Comparison of ENCODE assay signal across 25 cellular contexts in genomic region chr3:53329933-53330332, GRCh38. TPM values are rescaled to one million over a fixed set of nuclear protein-coding genes. Genes with fewer than 3 reads are reported as not detected.
DNase-seq lines count a peak whose midpoint lies in the region; FAIRE-seq and TF ChIP-seq lines count a peak whose summit lies in the region.
"Had no signal": no experiment of that assay in that cellular context is flagged by ENCODE, and none has a peak within 500 bp of the region (broad histone marks: within the 10 kb centered on the region; RNA-seq: fewer than 3 reads in every experiment).

No MANE protein-coding gene starts in this region.

- no peak for TF ChIP-seq CTCF in RWPE1 (conservative IDR thresholded peaks at IDR 0.05; ENCODE audit: low read depth)

- no peak overlapping the region for H3K4me3 Mint-ChIP-seq in activated naive CD8-positive, alpha-beta T cell
- no peak overlapping the region for H3K4me3 Mint-ChIP-seq in activated naive CD8-positive, alpha-beta T cell treated with anti-CD3 and anti-CD28 coated beads for 36 hours
- H3K4me3 Mint-ChIP-seq: CD4-positive, alpha-beta T cell had no signal

- POLR2A ChIA-PET in HEK293T (lab: Yijun Ruan, JAX) (no interaction called here), RWPE1 (lab: Yijun Ruan, JAX; ENCODE audit: low non-redundant PET) (no interaction called here)

- H3K9me3 Mint-ChIP-seq in activated naive CD8-positive, alpha-beta T cell (ENCODE audit: low read depth): no peaks in the 10 kb centered on the region
- no peaks in the 10 kb centered on the region for H3K9me3 Mint-ChIP-seq in activated naive CD8-positive, alpha-beta T cell treated with anti-CD3 and anti-CD28 coated beads for 36 hours
- H3K9me3 Mint-ChIP-seq: CD4-positive, alpha-beta T cell had no signal

- DNase-seq in activated naive CD8-positive, alpha-beta T cell treated with anti-CD3 and anti-CD28 coated beads for 36 hours: no peak
- DNase-seq in HEK293T (ENCODE audit: extremely low spot score) (no peak), GM03348 (ENCODE audit: low spot score) (no peak), RWPE1 (ENCODE audit: low spot score) (no peak)
- no peak for DNase-seq in activated CD8-positive, alpha-beta memory T cell treated with anti-CD3 and anti-CD28 coated beads, Interleukin-2, amount 50 U/mL, for 4 hours
- DNase-seq: AML-193; CD4-positive, alpha-beta T cell; DMS53; Kasumi-1; MV-4-11; NCI-H1105; NCI-H1436 treated with DMSO at 0.1 percent for 48 hours; NCI-H1930; NCI-H446; NCI-H524 treated with DMSO at 0.1 percent for 48 hours; NCI-H82; NK-92 treated with Interleukin-12 subunit alpha and Interleukin-12 subunit beta, amount 100 ng/mL, for 24 hours; PC-3; SJCRH30 had no signal

- H3K27me3 Mint-ChIP-seq in activated naive CD8-positive, alpha-beta T cell: no peaks in the 10 kb centered on the region
- H3K27me3 Mint-ChIP-seq in activated naive CD8-positive, alpha-beta T cell treated with anti-CD3 and anti-CD28 coated beads for 36 hours: no peaks in the 10 kb centered on the region
- H3K27me3 Mint-ChIP-seq: CD4-positive, alpha-beta T cell had no signal

- FAIRE-seq in islet of Langerhans (lab: Jason Lieb, UNC): peak; percentile 76
- FAIRE-seq: A549, HepG2, K562 had no signal

- CTCF ChIA-PET in HEK293T (lab: Yijun Ruan, JAX) (no interaction called here), RWPE1 (lab: Yijun Ruan, JAX) (no interaction called here)

- peaks cover 35% of the 10 kb centered on the region for H3K4me1 Mint-ChIP-seq in activated naive CD8-positive, alpha-beta T cell (ENCODE audit: low read depth)
- H3K4me1 Mint-ChIP-seq in activated naive CD8-positive, alpha-beta T cell treated with anti-CD3 and anti-CD28 coated beads for 36 hours: peaks cover 37% of the 10 kb centered on the region

- peak overlapping the region; percentile 41 for H3K27ac Mint-ChIP-seq in activated naive CD8-positive, alpha-beta T cell
- no peak overlapping the region for H3K27ac Mint-ChIP-seq in activated naive CD8-positive, alpha-beta T cell treated with anti-CD3 and anti-CD28 coated beads for 36 hours
- H3K27ac Mint-ChIP-seq: CD4-positive, alpha-beta T cell had no signal

- no peak overlapping the region for H3K27ac ChIP-seq in RWPE1
- H3K27ac ChIP-seq: A549; BLaER1 treated with 17β-estradiol and CSF1 and Interleukin-3, amounts not matched to agents 10 nM and 100 nM; SJCRH30 had no signal

- peaks cover 6% of the 10 kb centered on the region for H3K36me3 Mint-ChIP-seq in activated naive CD8-positive, alpha-beta T cell
- H3K36me3 Mint-ChIP-seq in activated naive CD8-positive, alpha-beta T cell treated with anti-CD3 and anti-CD28 coated beads for 36 hours: peaks cover 15% of the 10 kb centered on the region

TF ChIP-seq in HEK293T, 16 proteins besides CTCF, POLR2A, EP300 and RAD21:
- peak; percentile 91 for TF ChIP-seq PKNOX1 (IDR thresholded peaks at IDR 0.05)
- peak; percentile 58; the same call in 1 of the 2 replicates for TF ChIP-seq CTBP1 (IDR thresholded peaks at IDR 0.05; ENCODE audit: borderline replicate concordance)
- TF ChIP-seq FOXM1 (IDR thresholded peaks at IDR 0.05; ENCODE audit: borderline replicate concordance): no peak

RNA-seq across cellular contexts. Expression of gene DCP1A, which starts 17.4 kb away (rescaled TPM):
- total RNA-seq in activated naive CD8-positive, alpha-beta T cell treated with anti-CD3 and anti-CD28 coated beads for 36 hours: 10 to 100 TPM; 33.1 to 36.1 TPM
